Comparison of ENCODE assay signal across 23 cellular contexts in the genomic region with DNA sequence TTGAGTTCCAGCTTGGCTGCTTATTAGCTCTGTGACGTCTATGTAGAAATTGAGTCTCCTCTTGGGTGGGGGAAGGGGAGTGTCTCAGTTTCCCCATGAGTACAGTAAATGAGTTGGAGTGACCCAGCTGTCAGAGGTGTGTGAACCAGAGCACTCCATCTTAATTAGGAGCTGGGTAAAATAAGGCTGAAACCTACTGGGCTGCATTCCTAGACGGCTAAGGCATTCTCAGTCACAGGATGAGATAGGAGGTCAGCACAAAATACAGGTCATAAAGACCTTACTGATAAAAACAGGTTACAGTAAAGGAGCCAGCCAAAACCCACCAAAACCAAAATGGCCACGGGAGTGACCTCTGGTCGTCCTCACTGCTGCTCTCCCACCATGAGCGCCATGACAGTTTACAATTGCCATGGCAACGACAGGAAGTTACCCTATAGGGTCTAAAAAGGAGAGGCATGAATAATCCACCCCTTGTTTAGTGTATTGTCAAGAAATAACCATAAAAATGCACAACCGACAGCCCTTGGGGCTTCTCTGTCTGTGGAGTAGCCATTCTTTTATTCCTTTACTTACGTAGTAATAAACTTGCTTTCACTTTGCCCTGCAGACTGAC.
"Had no signal": no experiment of that assay in that cellular context is flagged by ENCODE, and none has a peak within 500 bp of the region (broad histone marks: within the 10 kb centered on the region; RNA-seq: fewer than 3 reads in every experiment).

No MANE protein-coding gene starts in this region.

- H3K9me3 ChIP-seq: colonic mucosa, spleen, testis, upper lobe of right lung had no signal

- H3K4me3 Mint-ChIP-seq: activated CD4-positive, alpha-beta T cell treated with anti-CD3 and anti-CD28 coated beads, Interleukin-2, amount 10 ng/mL, durations not matched to agents 7 days and 5 days; activated CD8-positive, alpha-beta T cell treated with anti-CD3 and anti-CD28 coated beads, Interleukin-2, amount 10 ng/mL, durations not matched to agents 7 days and 5 days; activated T-cell treated with anti-CD3 and anti-CD28 coated beads, Interleukin-2, amount 50 U/mL, for 4 hours; central memory CD8-positive, alpha-beta T cell; memory B cell; naive thymus-derived CD8-positive, alpha-beta T cell; stimulated activated memory B cell treated with anti-CD40 and anti-IgM and Interleukin-4, amounts not matched to agents 10 μg/mL and 1 μg/mL and 100 μg/mL, for 72 hours had no signal

- DNase-seq: activated CD4-positive, alpha-beta T cell treated with anti-CD3 and anti-CD28 coated beads, Interleukin-2, amount 10 ng/mL, durations not matched to agents 7 days and 5 days; activated CD8-positive, alpha-beta T cell treated with anti-CD3 and anti-CD28 coated beads, Interleukin-2, amount 10 ng/mL, durations not matched to agents 7 days and 5 days; activated effector memory CD4-positive, alpha-beta T cell treated with anti-CD3 and anti-CD28 coated beads, Interleukin-2, amount 50 U/mL, for 16 hours; activated naive CD4-positive, alpha-beta T cell treated with anti-CD3 and anti-CD28 coated beads, Interleukin-2, amount 50 U/mL, for 16 hours; activated T-cell treated with anti-CD3 and anti-CD28 coated beads, Interleukin-2, amount 50 U/mL, for 4 hours; aorta; brain microvascular endothelial cell; colonic mucosa; erythroblast; foreskin melanocyte; glutamatergic neuron; hippocampal formation; naive thymus-derived CD8-positive, alpha-beta T cell; nucleus accumbens; spleen; stimulated activated CD4-positive, alpha-beta T cell treated with anti-CD3 and anti-CD28 coated beads, Interleukin-4, amount 100 ng/mL, for 4 hours; T1000; testis; upper lobe of right lung had no signal

- H3K27ac ChIP-seq: brain microvascular endothelial cell, colonic mucosa, spleen, testis, upper lobe of right lung had no signal

- H3K36me3 Mint-ChIP-seq: memory B cell; naive thymus-derived CD8-positive, alpha-beta T cell; stimulated activated memory B cell treated with anti-CD40 and anti-IgM and Interleukin-4, amounts not matched to agents 10 μg/mL and 1 μg/mL and 100 μg/mL, for 72 hours had no signal

- H3K4me1 Mint-ChIP-seq: activated CD4-positive, alpha-beta T cell treated with anti-CD3 and anti-CD28 coated beads, Interleukin-2, amount 10 ng/mL, durations not matched to agents 7 days and 5 days; central memory CD8-positive, alpha-beta T cell; naive thymus-derived CD8-positive, alpha-beta T cell; stimulated activated memory B cell treated with anti-CD40 and anti-IgM and Interleukin-4, amounts not matched to agents 10 μg/mL and 1 μg/mL and 100 μg/mL, for 72 hours had no signal

- ATAC-seq: activated CD4-positive, CD25-positive, alpha-beta regulatory T cell treated with anti-CD3 and anti-CD28 coated beads, Interleukin-2, amount 50 U/mL, for 24 hours; activated CD8-positive, alpha-beta T cell treated with anti-CD3 and anti-CD28 coated beads, Interleukin-2, amount 10 ng/mL, durations not matched to agents 7 days and 5 days; activated T-cell treated with anti-CD3 and anti-CD28 coated beads, Interleukin-2, amount 50 U/mL, for 4 hours; naive thymus-derived CD8-positive, alpha-beta T cell; stimulated activated memory B cell treated with anti-CD40 and anti-IgM and Interleukin-4, amounts not matched to agents 10 μg/mL and 1 μg/mL and 100 μg/mL, for 72 hours; upper lobe of right lung had no signal

- H3K4me3 ChIP-seq: colonic mucosa, spleen, upper lobe of right lung had no signal

- H3K36me3 ChIP-seq: brain microvascular endothelial cell, colonic mucosa, spleen, upper lobe of right lung had no signal

- H3K27me3 ChIP-seq: brain microvascular endothelial cell, colonic mucosa, testis, upper lobe of right lung had no signal

- H3K9me3 Mint-ChIP-seq: activated CD4-positive, alpha-beta T cell treated with anti-CD3 and anti-CD28 coated beads, Interleukin-2, amount 10 ng/mL, durations not matched to agents 7 days and 5 days; activated T-cell treated with anti-CD3 and anti-CD28 coated beads, Interleukin-2, amount 50 U/mL, for 4 hours; central memory CD8-positive, alpha-beta T cell; memory B cell; stimulated activated memory B cell treated with anti-CD40 and anti-IgM and Interleukin-4, amounts not matched to agents 10 μg/mL and 1 μg/mL and 100 μg/mL, for 72 hours had no signal

- H3K27ac Mint-ChIP-seq: activated CD4-positive, alpha-beta T cell treated with anti-CD3 and anti-CD28 coated beads, Interleukin-2, amount 10 ng/mL, durations not matched to agents 7 days and 5 days; activated CD8-positive, alpha-beta T cell treated with anti-CD3 and anti-CD28 coated beads, Interleukin-2, amount 10 ng/mL, durations not matched to agents 7 days and 5 days; memory B cell; naive thymus-derived CD8-positive, alpha-beta T cell; stimulated activated memory B cell treated with anti-CD40 and anti-IgM and Interleukin-4, amounts not matched to agents 10 μg/mL and 1 μg/mL and 100 μg/mL, for 72 hours had no signal

- H3K4me1 ChIP-seq: colonic mucosa, upper lobe of right lung had no signal

- H3K27me3 Mint-ChIP-seq: central memory CD8-positive, alpha-beta T cell; stimulated activated memory B cell treated with anti-CD40 and anti-IgM and Interleukin-4, amounts not matched to agents 10 μg/mL and 1 μg/mL and 100 μg/mL, for 72 hours had no signal
